Comparison of ENCODE assay signal across 8 cellular contexts in the genomic region with DNA sequence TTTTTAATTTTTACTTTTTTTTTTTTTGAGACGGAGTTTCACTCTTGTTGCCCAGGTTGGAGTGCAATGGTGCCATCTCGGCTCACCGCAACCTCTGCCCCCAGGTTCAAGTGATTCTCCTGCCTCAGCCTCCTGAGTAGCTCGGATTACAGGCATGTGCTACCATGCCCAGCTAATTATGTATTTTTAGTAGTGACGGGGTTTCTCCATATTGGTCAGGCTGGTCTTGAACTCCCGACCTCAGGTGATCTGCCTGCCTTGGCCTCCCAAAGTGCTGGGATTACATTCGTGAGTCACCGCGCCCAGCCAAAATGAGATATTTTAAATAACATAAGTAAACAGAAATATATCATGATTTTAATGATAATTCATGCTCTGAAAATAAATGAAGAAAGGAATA. TPM values are rescaled to one million over a fixed set of nuclear protein-coding genes. Genes with fewer than 3 reads are reported as not detected.
DNase-seq lines count a peak whose midpoint lies in the region; ATAC-seq and TF ChIP-seq lines count a peak whose summit lies in the region.
"Not testable (repeated sequence)": the region's sequence is repeated elsewhere in the genome, so short reads cannot be mapped to it uniquely, and the experiment has no call there.

No MANE protein-coding gene starts in this region.

- H3K9me3 Mint-ChIP-seq in CD4-positive, alpha-beta memory T cell; T-helper 1 cell treated with Interleukin-12 subunit alpha and Interleukin-12 subunit beta and Interleukin-4 antibody, amounts not matched to agents 30 μg/mL and 1 μg/mL, for 36 hours; activated CD8-positive, alpha-beta T cell treated with anti-CD3 and anti-CD28 coated beads, Interleukin-2, amount 10 ng/mL, durations not matched to agents 7 days and 5 days (ENCODE audit: insufficient read depth); activated naive CD8-positive, alpha-beta T cell (ENCODE audit: low read depth); glutamatergic neuron (ENCODE audit: unreplicated experiment); natural killer cell; stimulated activated naive CD8-positive, alpha-beta T cell treated with anti-CD3 and anti-CD28 coated beads, Interleukin-15, Interleukin-2, amounts not matched to agents 100 ng/mL and 50 ng/mL, for 24 hours: not testable (repeated sequence)

- peaks cover 33% of the 10 kb centered on the region for H3K79me2 ChIP-seq in KMS-11 (ENCODE audit: insufficient read depth, low read depth)

- not testable (repeated sequence) for H3K9ac ChIP-seq in KMS-11

- not testable (repeated sequence) for H3K9me3 ChIP-seq in CD4-positive, alpha-beta memory T cell (ENCODE audit: control insufficient read depth in 1 of 2, low read length in 2 of 2)

- not testable (repeated sequence) for H3K27ac ChIP-seq in CD4-positive, alpha-beta memory T cell (ENCODE audit: low read depth, low read length); KMS-11

- H3K4me1 ChIP-seq in CD4-positive, alpha-beta memory T cell (ENCODE audit: insufficient read depth, low read length) = peaks cover 23% of the 10 kb centered on the region
- H3K4me1 ChIP-seq in KMS-11 (ENCODE audit: low read depth, poor library complexity, severe bottlenecking) = peaks cover 55% of the 10 kb centered on the region

- not testable (repeated sequence) for H2AFZ ChIP-seq in KMS-11 (ENCODE audit: low read depth)

- intact Hi-C loops in CD4-positive, alpha-beta memory T cell (cut with micrococcal nuclease) = loop anchor here (5.0 to 10.0 kb wide), 5 partner anchors 42 to 1545 kb away; partner anchors contain the start of genes CSE1L and ZMYND8
- intact Hi-C loops in natural killer cell (cut with micrococcal nuclease) = loop anchor here (5.0 to 10.0 kb wide), 2 partner anchors 122 to 145 kb away; partner anchors contain the start of gene ZMYND8

- peak overlapping the region in 6 of 8 donors; percentile 29 to 99 (median 96) for H3K4me3 Mint-ChIP-seq in CD4-positive, alpha-beta memory T cell
- H3K4me3 Mint-ChIP-seq in T-helper 1 cell treated with Interleukin-12 subunit alpha and Interleukin-12 subunit beta and Interleukin-4 antibody, amounts not matched to agents 30 μg/mL and 1 μg/mL, for 36 hours = peak overlapping the region; percentile 99
- peak overlapping the region; percentile 96 for H3K4me3 Mint-ChIP-seq in activated CD8-positive, alpha-beta T cell treated with anti-CD3 and anti-CD28 coated beads, Interleukin-2, amount 10 ng/mL, durations not matched to agents 7 days and 5 days
- peak overlapping the region; percentile 94 for H3K4me3 Mint-ChIP-seq in activated naive CD8-positive, alpha-beta T cell
- H3K4me3 Mint-ChIP-seq in glutamatergic neuron (ENCODE audit: unreplicated experiment) (peak overlapping the region; percentile 99), natural killer cell (peak overlapping the region; percentile 98)
- peak overlapping the region; percentile 94 for H3K4me3 Mint-ChIP-seq in stimulated activated naive CD8-positive, alpha-beta T cell treated with anti-CD3 and anti-CD28 coated beads, Interleukin-15, Interleukin-2, amounts not matched to agents 100 ng/mL and 50 ng/mL, for 24 hours

- H3K36me3 Mint-ChIP-seq in CD4-positive, alpha-beta memory T cell = peaks cover 0 to 13% of the 10 kb centered on the region in 2 donors
- H3K36me3 Mint-ChIP-seq in T-helper 1 cell treated with Interleukin-12 subunit alpha and Interleukin-12 subunit beta and Interleukin-4 antibody, amounts not matched to agents 30 μg/mL and 1 μg/mL, for 36 hours (ENCODE audit: low read depth) = peaks cover 18% of the 10 kb centered on the region
- H3K36me3 Mint-ChIP-seq in activated CD8-positive, alpha-beta T cell treated with anti-CD3 and anti-CD28 coated beads, Interleukin-2, amount 10 ng/mL, durations not matched to agents 7 days and 5 days (ENCODE audit: low read depth) = peaks cover 14% of the 10 kb centered on the region
- H3K36me3 Mint-ChIP-seq in activated naive CD8-positive, alpha-beta T cell; glutamatergic neuron (ENCODE audit: unreplicated experiment); natural killer cell: not testable (repeated sequence)
- peaks cover 22% of the 10 kb centered on the region for H3K36me3 Mint-ChIP-seq in stimulated activated naive CD8-positive, alpha-beta T cell treated with anti-CD3 and anti-CD28 coated beads, Interleukin-15, Interleukin-2, amounts not matched to agents 100 ng/mL and 50 ng/mL, for 24 hours (ENCODE audit: low read depth)

- TF ChIP-seq CTCF in KMS-11 (conservative IDR thresholded peaks at IDR 0.05; ENCODE audit: low read depth, low read length); glutamatergic neuron (IDR thresholded peaks at IDR 0.05; ENCODE audit: partially characterized antibody, unreplicated experiment); natural killer cell (IDR thresholded peaks at IDR 0.05): not testable (repeated sequence)

- H3K4me2 ChIP-seq in KMS-11 = peak overlapping the region; percentile 70; the same call in 1 of the 2 replicates

- not testable (repeated sequence) for DNase-seq in CD4-positive, alpha-beta memory T cell; activated CD8-positive, alpha-beta T cell treated with anti-CD3 and anti-CD28 coated beads, Interleukin-2, amount 10 ng/mL, durations not matched to agents 7 days and 5 days; glutamatergic neuron; natural killer cell

- POLR2A ChIA-PET in CD4-positive, alpha-beta memory T cell (lab: Charles Lee; ENCODE audit: partially characterized antibody) = interaction anchor here (5.6 kb wide), 1 partner anchor 10 kb away, joined by 108 read pairs; no protein-coding TSS in a partner anchor
- POLR2A ChIA-PET in activated CD8-positive, alpha-beta T cell treated with anti-CD3 and anti-CD28 coated beads, Interleukin-2, amount 10 ng/mL, durations not matched to agents 7 days and 5 days (lab: Charles Lee) = interaction anchor here (0.8 to 3.9 kb wide), 2 partner anchors 12 to 47 kb away, joined by 3 to 81 read pairs; no protein-coding TSS in a partner anchor

- H3K27me3 Mint-ChIP-seq in CD4-positive, alpha-beta memory T cell; T-helper 1 cell treated with Interleukin-12 subunit alpha and Interleukin-12 subunit beta and Interleukin-4 antibody, amounts not matched to agents 30 μg/mL and 1 μg/mL, for 36 hours (ENCODE audit: low read depth); activated CD8-positive, alpha-beta T cell treated with anti-CD3 and anti-CD28 coated beads, Interleukin-2, amount 10 ng/mL, durations not matched to agents 7 days and 5 days (ENCODE audit: low read depth); activated naive CD8-positive, alpha-beta T cell; glutamatergic neuron (ENCODE audit: unreplicated experiment); natural killer cell (ENCODE audit: low read depth in 2 of 2); stimulated activated naive CD8-positive, alpha-beta T cell treated with anti-CD3 and anti-CD28 coated beads, Interleukin-15, Interleukin-2, amounts not matched to agents 100 ng/mL and 50 ng/mL, for 24 hours: not testable (repeated sequence)

- not testable (repeated sequence) for H3K36me3 ChIP-seq in CD4-positive, alpha-beta memory T cell (ENCODE audit: insufficient read depth, low read length); KMS-11 (ENCODE audit: insufficient read depth)

- CTCF ChIA-PET in CD4-positive, alpha-beta memory T cell (lab: Charles Lee; ENCODE audit: partially characterized antibody); activated CD8-positive, alpha-beta T cell treated with anti-CD3 and anti-CD28 coated beads, Interleukin-2, amount 10 ng/mL, durations not matched to agents 7 days and 5 days (lab: Charles Lee): not testable (repeated sequence)

- not testable (repeated sequence) for H3K27me3 ChIP-seq in CD4-positive, alpha-beta memory T cell (ENCODE audit: insufficient read depth, low read length); KMS-11 (ENCODE audit: insufficient read depth, low read depth)

- not testable (repeated sequence) for H4K20me1 ChIP-seq in KMS-11 (ENCODE audit: insufficient read depth)

- peak overlapping the region in 4 of 7 donors; percentile 6 to 93 (median 66) for H3K27ac Mint-ChIP-seq in CD4-positive, alpha-beta memory T cell
- H3K27ac Mint-ChIP-seq in T-helper 1 cell treated with Interleukin-12 subunit alpha and Interleukin-12 subunit beta and Interleukin-4 antibody, amounts not matched to agents 30 μg/mL and 1 μg/mL, for 36 hours = peak overlapping the region; percentile 76
- H3K27ac Mint-ChIP-seq in activated CD8-positive, alpha-beta T cell treated with anti-CD3 and anti-CD28 coated beads, Interleukin-2, amount 10 ng/mL, durations not matched to agents 7 days and 5 days = peak overlapping the region; percentile 96
- peak overlapping the region; percentile 96 for H3K27ac Mint-ChIP-seq in activated naive CD8-positive, alpha-beta T cell
- not testable (repeated sequence) for H3K27ac Mint-ChIP-seq in glutamatergic neuron (ENCODE audit: unreplicated experiment)
- H3K27ac Mint-ChIP-seq in natural killer cell = peak overlapping the region; percentile 91 to 98
- peak overlapping the region; percentile 89 for H3K27ac Mint-ChIP-seq in stimulated activated naive CD8-positive, alpha-beta T cell treated with anti-CD3 and anti-CD28 coated beads, Interleukin-15, Interleukin-2, amounts not matched to agents 100 ng/mL and 50 ng/mL, for 24 hours

- ATAC-seq in activated CD8-positive, alpha-beta T cell treated with anti-CD3 and anti-CD28 coated beads, Interleukin-2, amount 10 ng/mL, durations not matched to agents 7 days and 5 days; natural killer cell: not testable (repeated sequence)

- H3K4me1 Mint-ChIP-seq in CD4-positive, alpha-beta memory T cell = peaks cover 19 to 53% (median 30%) of the 10 kb centered on the region in 4 donors
- peaks cover 31% of the 10 kb centered on the region for H3K4me1 Mint-ChIP-seq in T-helper 1 cell treated with Interleukin-12 subunit alpha and Interleukin-12 subunit beta and Interleukin-4 antibody, amounts not matched to agents 30 μg/mL and 1 μg/mL, for 36 hours (ENCODE audit: low read depth)
- peaks cover 34% of the 10 kb centered on the region for H3K4me1 Mint-ChIP-seq in activated CD8-positive, alpha-beta T cell treated with anti-CD3 and anti-CD28 coated beads, Interleukin-2, amount 10 ng/mL, durations not matched to agents 7 days and 5 days (ENCODE audit: low read depth)
- peaks cover 37% of the 10 kb centered on the region for H3K4me1 Mint-ChIP-seq in activated naive CD8-positive, alpha-beta T cell (ENCODE audit: low read depth)
- H3K4me1 Mint-ChIP-seq in glutamatergic neuron (ENCODE audit: low read depth, unreplicated experiment) (peaks cover 16% of the 10 kb centered on the region), natural killer cell (peaks cover 27 to 34% of the 10 kb centered on the region in 2 donors)
- peaks cover 56% of the 10 kb centered on the region for H3K4me1 Mint-ChIP-seq in stimulated activated naive CD8-positive, alpha-beta T cell treated with anti-CD3 and anti-CD28 coated beads, Interleukin-15, Interleukin-2, amounts not matched to agents 100 ng/mL and 50 ng/mL, for 24 hours (ENCODE audit: low read depth)

- not testable (repeated sequence) for H3K4me3 ChIP-seq in CD4-positive, alpha-beta memory T cell (ENCODE audit: low read length in 2 of 2); KMS-11 (IDR thresholded peaks at IDR 0.05; ENCODE audit: insufficient read depth, low read depth, low read length)

RNA-seq across cellular contexts. Expression of gene NCOA3, which starts 1.6 kb away (rescaled TPM):
- total RNA-seq in CD4-positive, alpha-beta memory T cell = 10 to 100 TPM; 69.0 to 74.7 TPM
- polyA plus RNA-seq in CD4-positive, alpha-beta memory T cell = 10 to 100 TPM in 1 of 2 donors, 1 to 10 TPM in 1; 7.0 to 23.4 TPM
- total RNA-seq in activated CD8-positive, alpha-beta T cell treated with anti-CD3 and anti-CD28 coated beads, Interleukin-2, amount 10 ng/mL, durations not matched to agents 7 days and 5 days = 10 to 100 TPM; 57.4 to 60.1 TPM
- total RNA-seq in glutamatergic neuron (ENCODE audit: unreplicated experiment) (24.6 TPM), natural killer cell (10 to 100 TPM; 44.3 to 63.3 (median 57.8) TPM)
